In genomic region chr17:42680331-42680808, GRCh38 we compare ENCODE assay signal across 8 cellular contexts. TPM values are rescaled to one million over a fixed set of nuclear protein-coding genes. Genes with fewer than 3 reads are reported as not detected.
DNase-seq lines count a peak whose midpoint lies in the region; ATAC-seq and TF ChIP-seq lines count a peak whose summit lies in the region.

No MANE protein-coding gene starts in this region.

- no peaks in the 10 kb centered on the region for H3K9me3 Mint-ChIP-seq in activated naive CD4-positive, alpha-beta T cell treated with anti-CD3 and anti-CD28 coated beads, Interleukin-2, amount 50 U/mL, for 24 hours
- no peaks in the 10 kb centered on the region for H3K9me3 Mint-ChIP-seq in activated naive CD4-positive, alpha-beta T cell treated with anti-CD3 and anti-CD28 coated beads for 36 hours
- no peaks in the 10 kb centered on the region for H3K9me3 Mint-ChIP-seq in activated CD8-positive, alpha-beta T cell treated with anti-CD3 and anti-CD28 coated beads for 36 hours

- no peak for TF ChIP-seq POLR2A in transverse colon (IDR thresholded peaks at IDR 0.05)

- peaks cover 40% of the 10 kb centered on the region for H3K27me3 ChIP-seq in transverse colon

- no peak for DNase-seq in activated naive CD4-positive, alpha-beta T cell treated with anti-CD3 and anti-CD28 coated beads for 36 hours
- DNase-seq in activated CD8-positive, alpha-beta T cell treated with anti-CD3 and anti-CD28 coated beads for 36 hours: no peak
- DNase-seq in kidney tubule cell (ENCODE audit: low spot score): peak; percentile 35
- peak; percentile 34 for DNase-seq in transverse colon
- no peak for DNase-seq in NCI-H1436 treated with DMSO at 0.1 percent for 48 hours (lab: John Stamatoyannopoulos, UW)

- H3K27me3 Mint-ChIP-seq in activated naive CD4-positive, alpha-beta T cell treated with anti-CD3 and anti-CD28 coated beads, Interleukin-2, amount 50 U/mL, for 24 hours: peaks cover 23% of the 10 kb centered on the region
- H3K27me3 Mint-ChIP-seq in activated naive CD4-positive, alpha-beta T cell treated with anti-CD3 and anti-CD28 coated beads for 36 hours (ENCODE audit: low read depth): peaks cover 48% of the 10 kb centered on the region
- peaks cover 43% of the 10 kb centered on the region for H3K27me3 Mint-ChIP-seq in activated CD8-positive, alpha-beta T cell treated with anti-CD3 and anti-CD28 coated beads for 36 hours

- H3K4me3 ChIP-seq in transverse colon: peak overlapping the region in 3 of 4 donors; percentile 57 to 91 (median 62)

- no peaks in the 10 kb centered on the region for H3K36me3 ChIP-seq in transverse colon

- no peaks in the 10 kb centered on the region for H3K9me3 ChIP-seq in transverse colon

- 60 to 70% methylated on average over 3 to 6 of the region's 20 CpGs for WGBS in transverse colon (ENCODE audit: low coverage in 1 of 2), 2 donors

- no peaks in the 10 kb centered on the region for H3K36me3 Mint-ChIP-seq in activated naive CD4-positive, alpha-beta T cell treated with anti-CD3 and anti-CD28 coated beads, Interleukin-2, amount 50 U/mL, for 24 hours
- no peaks in the 10 kb centered on the region for H3K36me3 Mint-ChIP-seq in activated naive CD4-positive, alpha-beta T cell treated with anti-CD3 and anti-CD28 coated beads for 36 hours (ENCODE audit: low read depth)
- no peaks in the 10 kb centered on the region for H3K36me3 Mint-ChIP-seq in activated CD8-positive, alpha-beta T cell treated with anti-CD3 and anti-CD28 coated beads for 36 hours (ENCODE audit: low read depth)

- H3K4me1 ChIP-seq in transverse colon: peaks cover 33 to 87% (median 70%) of the 10 kb centered on the region in 4 donors

- no peak for TF ChIP-seq EP300 in transverse colon (IDR thresholded peaks at IDR 0.05; ENCODE audit: low read depth)

- in situ Hi-C loops in transverse colon (cut with MboI; ENCODE audit: low pct_ligation_motif_present in 1 of 4, low pct_unique_long_range_greater_than_20kb in 1 of 4, low sequenced_read_pairs in 3 of 4): loop anchor here (10.0 to 25.0 kb wide), 2 partner anchors 76 to 93 kb away; partner anchors contain the start of genes PSMC3IP (in 3 of the 4), RETREG3 (in 1 of the 4) and TUBG1 (in 1 of the 4)

- POLR2A ChIA-PET in activated CD8-positive, alpha-beta T cell treated with anti-CD3 and anti-CD28 coated beads for 36 hours (lab: Charles Lee): interaction anchor here (1.9 kb wide), 1 partner anchor 102 kb away, joined by 7 read pairs; no protein-coding TSS in a partner anchor

- intact Hi-C loops in activated naive CD4-positive, alpha-beta T cell treated with anti-CD3 and anti-CD28 coated beads for 36 hours (cut with micrococcal nuclease): no loop called here
- intact Hi-C loops in activated CD8-positive, alpha-beta T cell treated with anti-CD3 and anti-CD28 coated beads for 36 hours (cut with micrococcal nuclease): no loop called here
- intact Hi-C loops in transverse colon (cut with DNase I; ENCODE audit: low total_unique reads): loop anchor here (10.0 kb wide), 1 partner anchor 76 kb away; the partner anchor contains the start of genes RETREG3 and TUBG1

- CTCF ChIA-PET in activated naive CD4-positive, alpha-beta T cell treated with anti-CD3 and anti-CD28 coated beads for 36 hours (lab: Charles Lee): interaction anchor here (0.7 to 3.2 kb wide), 13 partner anchors 8 to 347 kb away, joined by 3 to 33 read pairs (median 3); partner anchors contain the start of genes PSMC3IP, RETREG3, TUBG1 and TUBG2
- CTCF ChIA-PET in activated CD8-positive, alpha-beta T cell treated with anti-CD3 and anti-CD28 coated beads for 36 hours (lab: Charles Lee): interaction anchor here (0.6 to 3.2 kb wide), 10 partner anchors 9 to 141 kb away, joined by 3 to 39 read pairs (median 3); partner anchors contain the start of gene PSMC3IP

- H3K4me3 Mint-ChIP-seq in activated naive CD4-positive, alpha-beta T cell treated with anti-CD3 and anti-CD28 coated beads, Interleukin-2, amount 50 U/mL, for 24 hours: peak overlapping the region; percentile 72
- H3K4me3 Mint-ChIP-seq in activated naive CD4-positive, alpha-beta T cell treated with anti-CD3 and anti-CD28 coated beads for 36 hours: no peak overlapping the region
- peak overlapping the region; percentile 53 for H3K4me3 Mint-ChIP-seq in activated CD8-positive, alpha-beta T cell treated with anti-CD3 and anti-CD28 coated beads for 36 hours

- H3K27ac ChIP-seq in transverse colon: peak overlapping the region; percentile 92 to 98 (median 96)

- TF ChIP-seq CTCF in activated CD8-positive, alpha-beta T cell treated with anti-CD3 and anti-CD28 coated beads for 36 hours (IDR thresholded peaks at IDR 0.05): no peak
- no peak for TF ChIP-seq CTCF in transverse colon (IDR thresholded peaks at IDR 0.05)

- H3K4me1 Mint-ChIP-seq in activated naive CD4-positive, alpha-beta T cell treated with anti-CD3 and anti-CD28 coated beads, Interleukin-2, amount 50 U/mL, for 24 hours: peaks cover 56% of the 10 kb centered on the region
- peaks cover 55% of the 10 kb centered on the region for H3K4me1 Mint-ChIP-seq in activated naive CD4-positive, alpha-beta T cell treated with anti-CD3 and anti-CD28 coated beads for 36 hours (ENCODE audit: low read depth)
- H3K4me1 Mint-ChIP-seq in activated CD8-positive, alpha-beta T cell treated with anti-CD3 and anti-CD28 coated beads for 36 hours (ENCODE audit: low read depth): peaks cover 51% of the 10 kb centered on the region

- no peak overlapping the region for H3K27ac Mint-ChIP-seq in activated naive CD4-positive, alpha-beta T cell treated with anti-CD3 and anti-CD28 coated beads, Interleukin-2, amount 50 U/mL, for 24 hours
- no peak overlapping the region for H3K27ac Mint-ChIP-seq in activated naive CD4-positive, alpha-beta T cell treated with anti-CD3 and anti-CD28 coated beads for 36 hours
- H3K27ac Mint-ChIP-seq in activated CD8-positive, alpha-beta T cell treated with anti-CD3 and anti-CD28 coated beads for 36 hours: no peak overlapping the region

- ATAC-seq in activated CD8-positive, alpha-beta T cell treated with anti-CD3 and anti-CD28 coated beads for 36 hours: no peak
- ATAC-seq in HG02588 (IDR thresholded peaks at IDR 0.05; ENCODE audit: unreplicated experiment): no peak
- no peak for ATAC-seq in HG02642 (IDR thresholded peaks at IDR 0.05; ENCODE audit: poor library complexity, unreplicated experiment)

RNA-seq across cellular contexts. Expression of gene CCR10, which starts 1.3 kb away (rescaled TPM):
- under 1 TPM; 0.14 to 0.20 TPM for total RNA-seq in activated naive CD4-positive, alpha-beta T cell treated with anti-CD3 and anti-CD28 coated beads for 36 hours
- not detected for total RNA-seq in activated CD8-positive, alpha-beta T cell treated with anti-CD3 and anti-CD28 coated beads for 36 hours
- total RNA-seq in transverse colon: 1 to 10 TPM in 1 of 4 donors, under 1 TPM in 1, not detected in 2; 0.82 to 3.5 TPM

RNA-seq across cellular contexts. Expression of gene CNTNAP1, which starts 2.0 kb away (rescaled TPM):
- total RNA-seq in activated naive CD4-positive, alpha-beta T cell treated with anti-CD3 and anti-CD28 coated beads for 36 hours: 1 to 10 TPM; 1.4 to 1.5 TPM
- total RNA-seq in activated CD8-positive, alpha-beta T cell treated with anti-CD3 and anti-CD28 coated beads for 36 hours: under 1 TPM; 0.13 to 0.25 TPM
- total RNA-seq in transverse colon: 10 to 100 TPM in 2 of 4 donors, 1 to 10 TPM in 2; 3.7 to 43.8 (median 10.1) TPM

RNA-seq across cellular contexts. Expression of gene PLEKHH3, which starts 3.6 kb away (rescaled TPM):
- total RNA-seq in activated naive CD4-positive, alpha-beta T cell treated with anti-CD3 and anti-CD28 coated beads for 36 hours: under 1 TPM; 0.62 to 0.77 TPM
- total RNA-seq in activated CD8-positive, alpha-beta T cell treated with anti-CD3 and anti-CD28 coated beads for 36 hours: under 1 TPM; 0.29 to 0.65 TPM
- total RNA-seq in transverse colon: 10 to 100 TPM in 2 of 4 donors, 1 to 10 TPM in 2; 5.8 to 29.9 (median 9.9) TPM

RNA-seq across cellular contexts. Expression of gene TUBG2, which starts 21.3 kb away (rescaled TPM):
- 1 to 10 TPM; 9.1 to 9.9 TPM for total RNA-seq in activated naive CD4-positive, alpha-beta T cell treated with anti-CD3 and anti-CD28 coated beads for 36 hours
- total RNA-seq in activated CD8-positive, alpha-beta T cell treated with anti-CD3 and anti-CD28 coated beads for 36 hours: 1 to 10 TPM; 7.5 TPM
- 10 to 100 TPM in 3 of 4 donors, 1 to 10 TPM in 1; 9.6 to 53.1 (median 26.7) TPM for total RNA-seq in transverse colon

Comparison
In these comparisons a context has a peak if more than half of its experiments do, and no peak if none do; other contexts are left out.
1. DNase-seq: peak in kidney tubule cell (single experiment) and transverse colon (single experiment); none in activated naive CD4-positive, alpha-beta T cell treated with anti-CD3 and anti-CD28 coated beads for 36 hours (single experiment), activated CD8-positive, alpha-beta T cell treated with anti-CD3 and anti-CD28 coated beads for 36 hours (single experiment) and NCI-H1436 treated with DMSO at 0.1 percent for 48 hours (single experiment).